In the genomic region with DNA sequence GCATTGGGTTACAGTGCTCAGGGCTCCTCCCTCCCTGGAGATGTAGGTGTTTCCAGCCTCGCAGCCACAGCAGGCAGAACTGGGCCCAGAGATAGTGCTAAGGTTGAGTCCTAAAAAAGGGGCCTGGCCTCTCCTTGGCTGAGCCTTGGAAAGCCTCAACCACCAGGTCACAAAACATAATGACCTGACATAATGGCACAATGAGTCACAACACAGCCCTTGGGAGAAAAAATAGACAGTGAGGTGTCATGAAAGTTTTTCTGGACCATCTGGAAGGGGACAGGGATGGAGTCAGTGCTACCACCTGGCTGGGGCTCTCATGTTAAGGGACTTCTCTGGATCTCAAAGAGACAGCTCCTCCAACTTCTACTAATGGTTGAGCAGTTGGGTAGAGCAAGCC, we compare ENCODE assay signal across 26 cellular contexts.
"Had no signal": no experiment of that assay in that cellular context is flagged by ENCODE, and none has a peak within 500 bp of the region (broad histone marks: within the 10 kb centered on the region; RNA-seq: fewer than 3 reads in every experiment).

No MANE protein-coding gene starts in this region.

- H3K4me3 Mint-ChIP-seq: activated CD4-positive, alpha-beta T cell treated with anti-CD3 and anti-CD28 coated beads for 36 hours; activated CD8-positive, alpha-beta memory T cell treated with anti-CD3 and anti-CD28 coated beads, Interleukin-2, amount 10 ng/mL, durations not matched to agents 7 days and 5 days; activated naive CD4-positive, alpha-beta T cell treated with anti-CD3 and anti-CD28 coated beads, Interleukin-2, amount 50 U/mL, for 24 hours; activated T-cell treated with anti-CD3 and anti-CD28 coated beads, Interleukin-2, amount 50 U/mL, for 24 hours; activated T-helper 1 cell treated with anti-CD3 and anti-CD28 coated beads, Interleukin-12 subunit alpha, Interleukin-12 subunit beta, Interleukin-2, Interleukin-4 antibody, amounts not matched to agents 30 ng/mL and 10 ng/mL and 1 ng/mL, durations not matched to agents 14 hours and 24 hours and 36 hours had no signal

- H3K36me3 Mint-ChIP-seq: activated CD8-positive, alpha-beta memory T cell treated with anti-CD3 and anti-CD28 coated beads, Interleukin-2, amount 10 ng/mL, durations not matched to agents 7 days and 5 days; activated naive CD4-positive, alpha-beta T cell treated with anti-CD3 and anti-CD28 coated beads, Interleukin-2, amount 50 U/mL, for 24 hours had no signal

- H3K4me2 ChIP-seq: SK-N-SH had no signal

- H3K27ac Mint-ChIP-seq: activated CD4-positive, alpha-beta T cell treated with anti-CD3 and anti-CD28 coated beads for 36 hours; activated CD8-positive, alpha-beta memory T cell treated with anti-CD3 and anti-CD28 coated beads, Interleukin-2, amount 10 ng/mL, durations not matched to agents 7 days and 5 days; activated naive CD4-positive, alpha-beta T cell treated with anti-CD3 and anti-CD28 coated beads, Interleukin-2, amount 50 U/mL, for 24 hours; activated T-cell treated with anti-CD3 and anti-CD28 coated beads, Interleukin-2, amount 50 U/mL, for 24 hours; activated T-helper 1 cell treated with anti-CD3 and anti-CD28 coated beads, Interleukin-12 subunit alpha, Interleukin-12 subunit beta, Interleukin-2, Interleukin-4 antibody, amounts not matched to agents 30 ng/mL and 10 ng/mL and 1 ng/mL, durations not matched to agents 14 hours and 24 hours and 36 hours had no signal

- H3K9me3 Mint-ChIP-seq: activated naive CD4-positive, alpha-beta T cell treated with anti-CD3 and anti-CD28 coated beads, Interleukin-2, amount 50 U/mL, for 24 hours; activated T-cell treated with anti-CD3 and anti-CD28 coated beads, Interleukin-2, amount 50 U/mL, for 24 hours; activated T-helper 1 cell treated with anti-CD3 and anti-CD28 coated beads, Interleukin-12 subunit alpha, Interleukin-12 subunit beta, Interleukin-2, Interleukin-4 antibody, amounts not matched to agents 30 ng/mL and 10 ng/mL and 1 ng/mL, durations not matched to agents 14 hours and 24 hours and 36 hours had no signal

- H3K4me1 Mint-ChIP-seq: activated CD8-positive, alpha-beta memory T cell treated with anti-CD3 and anti-CD28 coated beads, Interleukin-2, amount 10 ng/mL, durations not matched to agents 7 days and 5 days had no signal

- H3K9me3 ChIP-seq: breast epithelium, Peyer's patch, SJCRH30, SK-N-SH had no signal

- H3K4me3 ChIP-seq: breast epithelium, Peyer's patch, SJCRH30 had no signal

- H3K9ac ChIP-seq: SK-N-SH had no signal

- H3K36me3 ChIP-seq: breast epithelium, Peyer's patch, SJCRH30, WERI-Rb-1 had no signal

- ATAC-seq: activated CD4-positive, alpha-beta T cell treated with anti-CD3 and anti-CD28 coated beads for 36 hours; activated CD8-positive, alpha-beta memory T cell treated with anti-CD3 and anti-CD28 coated beads, Interleukin-2, amount 10 ng/mL, durations not matched to agents 7 days and 5 days had no signal

- H3K27me3 Mint-ChIP-seq: activated CD4-positive, alpha-beta T cell treated with anti-CD3 and anti-CD28 coated beads for 36 hours; activated CD8-positive, alpha-beta memory T cell treated with anti-CD3 and anti-CD28 coated beads, Interleukin-2, amount 10 ng/mL, durations not matched to agents 7 days and 5 days; activated naive CD4-positive, alpha-beta T cell treated with anti-CD3 and anti-CD28 coated beads, Interleukin-2, amount 50 U/mL, for 24 hours; activated T-cell treated with anti-CD3 and anti-CD28 coated beads, Interleukin-2, amount 50 U/mL, for 24 hours had no signal

- H3K27me3 ChIP-seq: breast epithelium, Peyer's patch, SJCRH30 had no signal

- H3K27ac ChIP-seq: breast epithelium, Peyer's patch, RWPE1, SJCRH30, WERI-Rb-1 had no signal

- DNase-seq: activated CD4-positive, alpha-beta T cell treated with anti-CD3 and anti-CD28 coated beads for 36 hours; activated CD8-positive, alpha-beta memory T cell treated with anti-CD3 and anti-CD28 coated beads, Interleukin-2, amount 10 ng/mL, durations not matched to agents 7 days and 5 days; activated effector memory CD4-positive, alpha-beta T cell treated with Interleukin-2 at 50 U/mL for 16 hours; activated naive CD4-positive, alpha-beta T cell; activated T-cell treated with anti-CD3 and anti-CD28 coated beads, Interleukin-2, amount 50 U/mL, for 24 hours; aorta; caudate nucleus; NCI-H1092 treated with DMSO at 0.1 percent for 48 hours; NCI-H1417 treated with DMSO at 0.1 percent for 48 hours; NCI-H1694; NCI-H2029; NCI-H2107; NCI-H345; NCI-H510A treated with DMSO at 0.1 percent for 48 hours; NCI-H69; NK-92 treated with Interleukin-12 subunit alpha and Interleukin-12 subunit beta, amount 100 ng/mL, for 24 hours; Peyer's patch; Right ventricle myocardium superior; SJCRH30; SK-N-SH; T-helper 1 cell; WERI-Rb-1 had no signal
